Comparison of ENCODE assay signal across 17 cellular contexts in genomic region chr13:38202730-38203129, GRCh38.
DNase-seq lines count a peak whose midpoint lies in the region; ATAC-seq and TF ChIP-seq lines count a peak whose summit lies in the region.
"Had no signal": no experiment of that assay in that cellular context is flagged by ENCODE, and none has a peak within 500 bp of the region (broad histone marks: within the 10 kb centered on the region; RNA-seq: fewer than 3 reads in every experiment).

No MANE protein-coding gene starts in this region.

- H3K36me3 Mint-ChIP-seq in activated T-helper 17 cell treated with anti-CD3 and anti-CD28 coated beads, Interleukin-2, amount 50 U/mL, for 72 hours (ENCODE audit: low read depth) = no peaks in the 10 kb centered on the region

- no peaks in the 10 kb centered on the region for H3K27me3 ChIP-seq in MM.1S (replicated peaks; ENCODE audit: insufficient read depth, low read length)
- H3K27me3 ChIP-seq: gastrocnemius medialis, neutrophil, uterus had no signal

- no peaks in the 10 kb centered on the region for H3K4me1 Mint-ChIP-seq in activated T-helper 17 cell treated with anti-CD3 and anti-CD28 coated beads, Interleukin-2, amount 50 U/mL, for 72 hours

- TF ChIP-seq CTCF in AG10803 (conservative IDR thresholded peaks at IDR 0.05; ENCODE audit: low read length) (no peak), MM.1S (IDR thresholded peaks at IDR 0.05; ENCODE audit: low read length) (no peak)

- H3K27ac Mint-ChIP-seq in activated T-helper 17 cell treated with anti-CD3 and anti-CD28 coated beads, Interleukin-2, amount 50 U/mL, for 72 hours = peak overlapping the region; percentile 21

- H3K9ac ChIP-seq in MM.1S (ENCODE audit: low read length) = no peak overlapping the region

- H3F3A ChIP-seq in MM.1S (ENCODE audit: insufficient read depth, low read length) = no peaks in the 10 kb centered on the region

- no peak overlapping the region for H2AFZ ChIP-seq in MM.1S (ENCODE audit: low read length)

- no peaks in the 10 kb centered on the region for H3K79me2 ChIP-seq in MM.1S (ENCODE audit: low read length)

- H3K36me3 ChIP-seq in MM.1S (replicated peaks; ENCODE audit: insufficient read depth, low read length) = no peaks in the 10 kb centered on the region
- H3K36me3 ChIP-seq: gastrocnemius medialis, neutrophil, uterus had no signal

- peak; percentile 88 for ATAC-seq in activated T-helper 17 cell treated with anti-CD3 and anti-CD28 coated beads, Interleukin-2, amount 50 U/mL, for 72 hours (replicated peaks)
- ATAC-seq in HG03439 (IDR thresholded peaks at IDR 0.05; ENCODE audit: unreplicated experiment) = no peak
- ATAC-seq: gastrocnemius medialis had no signal

- H3K27ac ChIP-seq in MM.1S (ENCODE audit: low read length) = no peak overlapping the region
- H3K27ac ChIP-seq: gastrocnemius medialis, neutrophil, uterus had no signal

- no peaks in the 10 kb centered on the region for H4K20me1 ChIP-seq in MM.1S (ENCODE audit: insufficient read depth, low read length)

- H3K4me3 Mint-ChIP-seq in activated T-helper 17 cell treated with anti-CD3 and anti-CD28 coated beads, Interleukin-2, amount 50 U/mL, for 72 hours = no peak overlapping the region
- H3K4me3 Mint-ChIP-seq: stimulated activated naive CD8-positive, alpha-beta T cell treated with anti-CD3 and anti-CD28 coated beads, Interleukin-15, Interleukin-2, amounts not matched to agents 100 ng/mL and 50 ng/mL, for 24 hours had no signal

- peak; percentile 42 for DNase-seq in AG10803 (ENCODE audit: low read depth)
- peak; percentile 43 for DNase-seq in H4 (ENCODE audit: low spot score)
- peak; percentile 42 for DNase-seq in glomerular visceral epithelial cell (ENCODE audit: extremely low spot score)
- DNase-seq in MM.1S = no peak
- no peak for DNase-seq in putamen (ENCODE audit: low spot score)
- DNase-seq in DMS 273 (lab: John Stamatoyannopoulos, UW; ENCODE audit: unreplicated experiment) = no peak
- DNase-seq: activated naive CD4-positive, alpha-beta T cell; effector CD4-positive, alpha-beta T cell; gastrocnemius medialis; Karpas-422; NCI-H1930; NCI-H524 treated with DMSO at 0.1 percent for 48 hours; uterus had no signal

- H3K4me2 ChIP-seq in MM.1S (ENCODE audit: low read depth, low read length) = no peak overlapping the region

- no peaks in the 10 kb centered on the region for H3K9me2 ChIP-seq in MM.1S (replicated peaks; ENCODE audit: insufficient read depth, low read length)

- no peaks in the 10 kb centered on the region for H3K9me3 Mint-ChIP-seq in activated T-helper 17 cell treated with anti-CD3 and anti-CD28 coated beads, Interleukin-2, amount 50 U/mL, for 72 hours

- H3K4me3 ChIP-seq in AG10803 (ENCODE audit: low read length) (no peak overlapping the region), MM.1S (ENCODE audit: low read length) (no peak overlapping the region)
- H3K4me3 ChIP-seq: gastrocnemius medialis, uterus had no signal

- H3K27me3 Mint-ChIP-seq in activated T-helper 17 cell treated with anti-CD3 and anti-CD28 coated beads, Interleukin-2, amount 50 U/mL, for 72 hours = peaks cover 4% of the 10 kb centered on the region

- H3K4me1 ChIP-seq in MM.1S (ENCODE audit: low read length) = no peaks in the 10 kb centered on the region
- H3K4me1 ChIP-seq: gastrocnemius medialis, uterus had no signal

- no peaks in the 10 kb centered on the region for H3K9me3 ChIP-seq in MM.1S (replicated peaks; ENCODE audit: insufficient read depth, low read length)
- H3K9me3 ChIP-seq: gastrocnemius medialis, neutrophil, uterus had no signal

Comparison
In these comparisons a context has a peak if more than half of its experiments do, and no peak if none do; other contexts are left out.
1. DNase-seq: peak in AG10803 (single experiment), H4 (single experiment) and glomerular visceral epithelial cell (single experiment); none in MM.1S (single experiment), putamen (single experiment) and DMS 273 (single experiment).